16 cellular contexts compared by ENCODE assay signal in the genomic region with DNA sequence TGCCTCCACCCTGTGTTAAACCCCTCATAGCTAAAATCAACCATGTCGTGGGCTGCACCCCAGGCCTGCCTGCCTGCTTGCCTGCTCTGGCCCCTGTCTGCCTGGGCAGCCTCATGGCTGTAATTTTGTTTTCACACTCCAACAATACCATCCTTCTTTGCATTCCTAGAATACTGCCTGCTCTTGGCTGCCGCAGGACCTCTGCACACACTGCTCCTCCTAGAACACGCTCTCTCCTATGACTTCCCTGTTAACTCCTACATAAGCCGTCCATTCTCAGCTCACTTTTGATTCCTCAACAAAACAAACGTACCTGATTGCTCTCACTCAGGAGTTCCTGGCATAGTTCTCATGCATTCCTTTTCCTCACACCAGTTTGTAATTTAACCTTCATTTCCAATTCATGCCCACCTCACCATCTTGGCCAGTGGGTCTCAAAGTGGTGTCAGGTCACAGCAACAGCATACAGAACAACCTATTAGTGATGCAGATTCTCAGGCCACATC. TPM values are rescaled to one million over a fixed set of nuclear protein-coding genes. Genes with fewer than 3 reads are reported as not detected.
A peak's percentile ranks its signal among the peaks of the same experiment; 100 is the strongest.
DNase-seq lines count a peak whose midpoint lies in the region; ATAC-seq and TF ChIP-seq lines count a peak whose summit lies in the region.
"Had no signal": no experiment of that assay in that cellular context is flagged by ENCODE, and none has a peak within 500 bp of the region (broad histone marks: within the 10 kb centered on the region; RNA-seq: fewer than 3 reads in every experiment).

No MANE protein-coding gene starts in this region.

- no peaks in the 10 kb centered on the region for H3K27me3 ChIP-seq in lung (ENCODE audit: control insufficient read depth, insufficient read depth)
- no peaks in the 10 kb centered on the region for H3K27me3 ChIP-seq in osteoblast (ENCODE audit: insufficient read depth, low read length)
- H3K27me3 ChIP-seq: Peyer's patch, sigmoid colon had no signal

- no peaks in the 10 kb centered on the region for H3K9me3 Mint-ChIP-seq in Calu3 (ENCODE audit: low read depth, unreplicated experiment)
- no peaks in the 10 kb centered on the region for H3K9me3 Mint-ChIP-seq in activated T-helper 17 cell treated with anti-CD3 and anti-CD28 coated beads, Interleukin-2, amount 50 U/mL, for 72 hours

- H3K4me3 ChIP-seq in lung (peak overlapping the region; percentile 3), osteoblast (ENCODE audit: insufficient read depth, low read length) (no peak overlapping the region)
- H3K4me3 ChIP-seq: K562, Peyer's patch, sigmoid colon had no signal

- no peaks in the 10 kb centered on the region for H3K27me3 Mint-ChIP-seq in Calu3 (ENCODE audit: unreplicated experiment)
- H3K27me3 Mint-ChIP-seq in activated T-helper 17 cell treated with anti-CD3 and anti-CD28 coated beads, Interleukin-2, amount 50 U/mL, for 72 hours = no peaks in the 10 kb centered on the region

- peaks cover 25% of the 10 kb centered on the region for H3K36me3 Mint-ChIP-seq in Calu3 (ENCODE audit: insufficient read depth, unreplicated experiment)
- peaks cover 40% of the 10 kb centered on the region for H3K36me3 Mint-ChIP-seq in activated T-helper 17 cell treated with anti-CD3 and anti-CD28 coated beads, Interleukin-2, amount 50 U/mL, for 72 hours (ENCODE audit: low read depth)

- no peaks in the 10 kb centered on the region for H3K36me3 ChIP-seq in lung (ENCODE audit: control insufficient read depth in 2 of 2, insufficient read depth in 2 of 2, low read length in 2 of 2)
- no peaks in the 10 kb centered on the region for H3K36me3 ChIP-seq in osteoblast (ENCODE audit: insufficient read depth, low read length)
- H3K36me3 ChIP-seq: Peyer's patch, sigmoid colon had no signal

- H2AFZ ChIP-seq in osteoblast (ENCODE audit: low read length) = no peak overlapping the region

- no peak for TF ChIP-seq CTCF in Calu3 (IDR thresholded peaks at IDR 0.05; ENCODE audit: unreplicated experiment)
- no peak for TF ChIP-seq CTCF in lung (IDR thresholded peaks at IDR 0.05; ENCODE audit: control extremely low read depth, extremely low read depth)
- no peak for TF ChIP-seq CTCF in osteoblast (IDR thresholded peaks at IDR 0.05; ENCODE audit: extremely low read depth, low read depth, low read length)

- DNase-seq in CD1c-positive myeloid dendritic cell (ENCODE audit: extremely low spot score) (peak; percentile 11), Calu3 (no peak), lung (ENCODE audit: low spot score) (no peak), osteoblast (ENCODE audit: insufficient read length, low spot score, missing footprints) (no peak)
- DNase-seq: activated CD4-positive, alpha-beta T cell treated with anti-CD3 and anti-CD28 coated beads, Interleukin-2, amount 50 U/mL, for 48 hours; activated naive CD4-positive, alpha-beta T cell treated with anti-CD3 and anti-CD28 coated beads, Interleukin-2, amount 50 U/mL, for 16 hours; GOT3; NCI-H1436; Peyer's patch; sigmoid colon; stimulated activated CD4-positive, alpha-beta T cell treated with anti-CD3 and anti-CD28 coated beads, Interleukin-4, amount 100 ng/mL, for 1 hour had no signal

- CTCF ChIA-PET in Calu3 (lab: Charles Lee) = no interaction called here

- ATAC-seq in activated T-helper 17 cell treated with anti-CD3 and anti-CD28 coated beads, Interleukin-2, amount 50 U/mL, for 72 hours (replicated peaks) = no peak
- ATAC-seq in lung (ENCODE audit: insufficient read depth, low FRiP score) (no peak), GM19324 (IDR thresholded peaks at IDR 0.05; ENCODE audit: low FRiP score, unreplicated experiment) (no peak), GM18498 (IDR thresholded peaks at IDR 0.05; ENCODE audit: unreplicated experiment) (no peak), GM18867 (IDR thresholded peaks at IDR 0.05; ENCODE audit: unreplicated experiment) (no peak)
- ATAC-seq: K562 had no signal

- no peak overlapping the region for H3K4me2 ChIP-seq in osteoblast (ENCODE audit: insufficient read depth, low read length)

- H3K27ac Mint-ChIP-seq in Calu3 (ENCODE audit: unreplicated experiment) = peak overlapping the region; percentile 69
- no peak overlapping the region for H3K27ac Mint-ChIP-seq in activated T-helper 17 cell treated with anti-CD3 and anti-CD28 coated beads, Interleukin-2, amount 50 U/mL, for 72 hours

- H3K79me2 ChIP-seq in osteoblast (ENCODE audit: insufficient read depth, low read length) = peaks cover 50% of the 10 kb centered on the region

- H3K4me3 Mint-ChIP-seq in Calu3 (ENCODE audit: low read depth, unreplicated experiment) = peak overlapping the region; percentile 74
- peak overlapping the region; percentile 78 for H3K4me3 Mint-ChIP-seq in activated T-helper 17 cell treated with anti-CD3 and anti-CD28 coated beads, Interleukin-2, amount 50 U/mL, for 72 hours

- intact Hi-C loops in Calu3 (cut with micrococcal nuclease; ENCODE audit: unreplicated experiment) = loop anchor here (2.0 kb wide), 1 partner anchor 29 kb away; no protein-coding TSS in a partner anchor

- H3K9me3 ChIP-seq in lung (ENCODE audit: control insufficient read depth in 2 of 2, insufficient read depth in 1 of 2, low read length in 1 of 2) = no peaks in the 10 kb centered on the region
- no peaks in the 10 kb centered on the region for H3K9me3 ChIP-seq in osteoblast (ENCODE audit: low read depth, low read length)
- H3K9me3 ChIP-seq: Peyer's patch, sigmoid colon had no signal

- H3K27ac ChIP-seq in lung (ENCODE audit: low read depth in 1 of 2, low read length in 1 of 2) (peak overlapping the region in 1 of 2 donors; percentile 33), osteoblast (ENCODE audit: low read depth, low read length) (no peak overlapping the region)
- H3K27ac ChIP-seq: Peyer's patch, sigmoid colon had no signal

- 63 to 81% methylated on average over 5 of the region's 5 CpGs for WGBS in lung, 2 donors

- H3K4me1 ChIP-seq in lung (ENCODE audit: control insufficient read depth in 2 of 2, insufficient read depth in 2 of 2, low read length in 2 of 2) = peaks cover 3 to 4% of the 10 kb centered on the region in 2 donors
- peaks cover 14% of the 10 kb centered on the region for H3K4me1 ChIP-seq in osteoblast (ENCODE audit: insufficient read depth, low read length)

- H3K4me1 Mint-ChIP-seq in Calu3 (ENCODE audit: low read depth, unreplicated experiment) = peaks cover 40% of the 10 kb centered on the region
- H3K4me1 Mint-ChIP-seq in activated T-helper 17 cell treated with anti-CD3 and anti-CD28 coated beads, Interleukin-2, amount 50 U/mL, for 72 hours = peaks cover 40% of the 10 kb centered on the region

- peaks cover 12% of the 10 kb centered on the region for H4K20me1 ChIP-seq in osteoblast (ENCODE audit: insufficient read depth, low read length)

- no TSS peak for BruUV-seq in Calu3 (replicated peaks; lab: Mats Ljungman, UMichigan)

RNA-seq across cellular contexts. Expression of a gene that starts 2.5 kb away (rescaled TPM):
- total RNA-seq in Calu3 (2022) (71.1 and 87.7 TPM in 2 replicates), lung (10 to 100 TPM; 49.5 to 96.5 TPM), osteoblast (22.8 and 31.5 TPM in 2 replicates)
- 100 to 1,000 TPM in 1 of 2 donors, 10 to 100 TPM in 1; 62.0 to 105 TPM for total RNA-seq in activated T-helper 17 cell treated with anti-CD3 and anti-CD28 coated beads, Interleukin-2, amount 50 U/mL, for 72 hours
- polyA plus RNA-seq in lung = 10 to 100 TPM; 24.6 to 36.7 TPM
